ENCODE assay signal across 14 cellular contexts in the genomic region with DNA sequence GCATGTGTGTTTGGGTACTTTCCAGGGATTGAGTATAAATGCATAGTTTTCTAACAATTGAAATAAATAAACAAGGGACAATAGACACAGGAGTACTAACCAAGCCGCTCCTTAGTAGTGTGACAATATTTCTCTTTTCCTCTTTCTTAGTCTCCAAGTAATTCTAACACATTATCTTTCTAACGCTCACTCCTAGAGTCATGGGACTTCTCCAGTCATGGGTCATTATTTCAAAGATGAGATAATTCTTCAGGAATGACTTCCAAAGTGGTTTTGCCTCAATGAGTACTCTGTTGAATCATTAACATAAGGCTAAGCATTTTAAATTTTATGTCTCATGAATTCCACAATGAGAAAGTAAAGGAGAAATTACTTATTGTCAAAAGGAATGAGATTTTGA.
DNase-seq lines count a peak whose midpoint lies in the region; ATAC-seq and TF ChIP-seq lines count a peak whose summit lies in the region.
"Had no signal": no experiment of that assay in that cellular context is flagged by ENCODE, and none has a peak within 500 bp of the region (broad histone marks: within the 10 kb centered on the region; RNA-seq: fewer than 3 reads in every experiment).

No MANE protein-coding gene starts in this region.

- no peaks in the 10 kb centered on the region for H3K4me1 Mint-ChIP-seq in activated T-helper 17 cell treated with anti-CD3 and anti-CD28 coated beads, Interleukin-2, amount 50 U/mL, for 72 hours
- H3K4me1 Mint-ChIP-seq in type B pancreatic cell (ENCODE audit: unreplicated experiment), result no peaks in the 10 kb centered on the region
- H3K4me1 Mint-ChIP-seq: CD14-positive monocyte; stimulated activated memory B cell treated with anti-CD40 and anti-IgM and Interleukin-4, amounts not matched to agents 10 μg/mL and 1 μg/mL and 100 μg/mL, for 72 hours; T-cell had no signal

- no peak for TF ChIP-seq CTCF in AG10803 (conservative IDR thresholded peaks at IDR 0.05; ENCODE audit: low read length)
- no peak for TF ChIP-seq CTCF in epithelial cell of esophagus (IDR thresholded peaks at IDR 0.05; ENCODE audit: insufficient read depth, low read depth, low read length, missing control alignments)
- no peak for TF ChIP-seq CTCF in type B pancreatic cell (conservative IDR thresholded peaks at IDR 0.05)

- H3K27ac Mint-ChIP-seq in activated T-helper 17 cell treated with anti-CD3 and anti-CD28 coated beads, Interleukin-2, amount 50 U/mL, for 72 hours, result no peak overlapping the region
- H3K27ac Mint-ChIP-seq in type B pancreatic cell, result no peak overlapping the region
- H3K27ac Mint-ChIP-seq: CD14-positive monocyte; stimulated activated memory B cell treated with anti-CD40 and anti-IgM and Interleukin-4, amounts not matched to agents 10 μg/mL and 1 μg/mL and 100 μg/mL, for 72 hours; T-cell had no signal

- DNase-seq in AG10803 (ENCODE audit: low read depth), result peak; percentile 91
- DNase-seq in NCI-H226, result peak; percentile 76
- DNase-seq in epithelial cell of esophagus (ENCODE audit: low read depth), result peak; percentile 83
- DNase-seq in myocyte (ENCODE audit: low read depth), result peak; percentile 90
- DNase-seq in NCI-H345 treated with DMSO at 0.1 percent for 48 hours (lab: John Stamatoyannopoulos, UW; ENCODE audit: unreplicated experiment), result no peak
- DNase-seq in type B pancreatic cell (ENCODE audit: extremely low spot score, unreplicated experiment), result no peak
- DNase-seq: activated CD4-positive, alpha-beta T cell treated with anti-CD3 and anti-CD28 coated beads for 4 hours; mucosa of descending colon; T-cell had no signal

- no peak for ATAC-seq in activated T-helper 17 cell treated with anti-CD3 and anti-CD28 coated beads, Interleukin-2, amount 50 U/mL, for 72 hours (replicated peaks)
- no peak for ATAC-seq in GM21529 (IDR thresholded peaks at IDR 0.05; ENCODE audit: unreplicated experiment)
- ATAC-seq: mucosa of descending colon; stimulated activated memory B cell treated with anti-CD40 and anti-IgM and Interleukin-4, amounts not matched to agents 10 μg/mL and 1 μg/mL and 100 μg/mL, for 72 hours; T-cell had no signal

- H3K36me3 Mint-ChIP-seq in activated T-helper 17 cell treated with anti-CD3 and anti-CD28 coated beads, Interleukin-2, amount 50 U/mL, for 72 hours (ENCODE audit: low read depth), result no peaks in the 10 kb centered on the region
- no peaks in the 10 kb centered on the region for H3K36me3 Mint-ChIP-seq in type B pancreatic cell
- H3K36me3 Mint-ChIP-seq: CD14-positive monocyte; stimulated activated memory B cell treated with anti-CD40 and anti-IgM and Interleukin-4, amounts not matched to agents 10 μg/mL and 1 μg/mL and 100 μg/mL, for 72 hours; T-cell had no signal

- H3K4me3 ChIP-seq in AG10803 (ENCODE audit: low read length), result no peak overlapping the region
- no peak overlapping the region for H3K4me3 ChIP-seq in epithelial cell of esophagus (ENCODE audit: low read length)
- H3K4me3 ChIP-seq: cardiac muscle cell, mucosa of descending colon had no signal

- H3K27me3 Mint-ChIP-seq in activated T-helper 17 cell treated with anti-CD3 and anti-CD28 coated beads, Interleukin-2, amount 50 U/mL, for 72 hours, result no peaks in the 10 kb centered on the region
- H3K27me3 Mint-ChIP-seq in type B pancreatic cell, result peaks cover 5% of the 10 kb centered on the region
- H3K27me3 Mint-ChIP-seq: stimulated activated memory B cell treated with anti-CD40 and anti-IgM and Interleukin-4, amounts not matched to agents 10 μg/mL and 1 μg/mL and 100 μg/mL, for 72 hours; T-cell had no signal

- H3K9me3 Mint-ChIP-seq in activated T-helper 17 cell treated with anti-CD3 and anti-CD28 coated beads, Interleukin-2, amount 50 U/mL, for 72 hours, result peaks cover 6% of the 10 kb centered on the region
- peaks cover 4% of the 10 kb centered on the region for H3K9me3 Mint-ChIP-seq in type B pancreatic cell

- no peak overlapping the region for H3K4me3 Mint-ChIP-seq in activated T-helper 17 cell treated with anti-CD3 and anti-CD28 coated beads, Interleukin-2, amount 50 U/mL, for 72 hours
- H3K4me3 Mint-ChIP-seq in type B pancreatic cell, result no peak overlapping the region
- H3K4me3 Mint-ChIP-seq: CD14-positive monocyte; stimulated activated memory B cell treated with anti-CD40 and anti-IgM and Interleukin-4, amounts not matched to agents 10 μg/mL and 1 μg/mL and 100 μg/mL, for 72 hours; T-cell had no signal

Comparison
In these comparisons a context has a peak if more than half of its experiments do, and no peak if none do; other contexts are left out.
1. DNase-seq: peak in AG10803 (single experiment), NCI-H226 (single experiment), epithelial cell of esophagus (single experiment) and myocyte (single experiment); none in NCI-H345 treated with DMSO at 0.1 percent for 48 hours (single experiment) and type B pancreatic cell (single experiment).